ENCODE assay signal across 19 cellular contexts in the genomic region with DNA sequence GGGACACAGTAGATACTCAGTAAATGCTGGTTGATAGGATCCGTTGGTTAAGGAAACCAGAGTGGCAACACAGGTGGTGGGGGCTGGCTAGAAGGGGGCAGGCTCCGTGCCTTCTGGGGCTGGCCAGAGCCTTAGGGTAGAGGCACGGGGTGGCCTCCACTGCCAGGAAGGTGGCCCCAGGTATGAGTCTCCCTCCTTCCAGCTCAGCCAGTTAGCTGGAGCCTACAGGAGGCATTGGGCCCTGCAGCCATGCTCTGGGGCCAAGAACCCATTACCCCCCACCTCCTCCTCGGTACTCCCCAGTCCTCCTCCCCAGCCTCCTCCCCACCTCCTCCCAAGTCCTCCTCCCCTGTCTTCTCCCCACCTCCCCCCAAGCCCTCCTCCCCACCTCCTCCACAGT. TPM values are rescaled to one million over a fixed set of nuclear protein-coding genes. Genes with fewer than 3 reads are reported as not detected.
DNase-seq lines count a peak whose midpoint lies in the region; ATAC-seq, FAIRE-seq and TF ChIP-seq lines count a peak whose summit lies in the region.
"Had no signal": no experiment of that assay in that cellular context is flagged by ENCODE, and none has a peak within 500 bp of the region (broad histone marks: within the 10 kb centered on the region; RNA-seq: fewer than 3 reads in every experiment).

No MANE protein-coding gene starts in this region.

- H3K27ac ChIP-seq in HEK293 (ENCODE audit: extremely low read depth, low read depth, low read length), result no peak overlapping the region
- H3K27ac ChIP-seq in kidney (ENCODE audit: low read depth in 2 of 2, low read length in 2 of 2), result peak overlapping the region; percentile 9 to 38
- peak overlapping the region; percentile 95 for H3K27ac ChIP-seq in smooth muscle cell (ENCODE audit: low read depth)
- H3K27ac ChIP-seq: neutrophil had no signal

- H3K36me3 Mint-ChIP-seq in activated B cell treated with CpG ODN at 0.5 μM for 24 hours (ENCODE audit: low read depth), result peaks cover 32% of the 10 kb centered on the region
- no peaks in the 10 kb centered on the region for H3K36me3 Mint-ChIP-seq in activated CD4-positive, alpha-beta memory T cell treated with anti-CD3 and anti-CD28 coated beads, Interleukin-2, amount 10 ng/mL, durations not matched to agents 7 days and 5 days (ENCODE audit: low read depth)

- intact Hi-C loops in activated B cell treated with CpG ODN at 0.5 μM for 24 hours (cut with micrococcal nuclease) (no loop called here), kidney (cut with DNase I) (no loop called here)

- peaks cover 7% of the 10 kb centered on the region for H3F3A ChIP-seq in smooth muscle cell (ENCODE audit: low read depth)

- no peaks in the 10 kb centered on the region for H3K27me3 Mint-ChIP-seq in activated B cell treated with CpG ODN at 0.5 μM for 24 hours
- peaks cover 1% of the 10 kb centered on the region for H3K27me3 Mint-ChIP-seq in activated CD4-positive, alpha-beta memory T cell treated with anti-CD3 and anti-CD28 coated beads, Interleukin-2, amount 10 ng/mL, durations not matched to agents 7 days and 5 days

- POLR2A ChIA-PET in HEK293 (lab: Yijun Ruan, JAX), result interaction anchor here (0.5 to 1.2 kb wide), 3 partner anchors 28 to 513 kb away, joined by 3 to 6 read pairs (median 3); partner anchors contain the start of gene CXXC5
- POLR2A ChIA-PET in activated B cell treated with CpG ODN at 0.5 μM for 24 hours (lab: Charles Lee), result interaction anchor here (1.5 kb wide), 1 partner anchor 8 kb away, joined by 4 read pairs; no protein-coding TSS in a partner anchor
- POLR2A ChIA-PET in activated CD4-positive, alpha-beta memory T cell treated with anti-CD3 and anti-CD28 coated beads, Interleukin-2, amount 10 ng/mL, durations not matched to agents 7 days and 5 days (lab: Charles Lee), result interaction anchor here (0.7 kb wide), 1 partner anchor 9 kb away, joined by 4 read pairs; no protein-coding TSS in a partner anchor

- H3K9ac ChIP-seq in kidney (ENCODE audit: low read length in 2 of 2) (no peak overlapping the region), smooth muscle cell (ENCODE audit: low read depth) (no peak overlapping the region)

- H3K4me3 Mint-ChIP-seq in activated B cell treated with CpG ODN at 0.5 μM for 24 hours, result no peak overlapping the region
- no peak overlapping the region for H3K4me3 Mint-ChIP-seq in activated CD4-positive, alpha-beta memory T cell treated with anti-CD3 and anti-CD28 coated beads, Interleukin-2, amount 10 ng/mL, durations not matched to agents 7 days and 5 days
- H3K4me3 Mint-ChIP-seq: mesothelial cell of epicardium had no signal

- no peaks in the 10 kb centered on the region for H3K4me1 ChIP-seq in HEK293 (ENCODE audit: control insufficient read depth, insufficient read depth, low read length)
- H3K4me1 ChIP-seq in kidney (ENCODE audit: control insufficient read depth in 1 of 2, insufficient read depth in 1 of 2, low read depth in 1 of 2, low read length in 2 of 2), result peaks cover 29 to 52% of the 10 kb centered on the region in 2 donors
- H3K4me1 ChIP-seq in smooth muscle cell (ENCODE audit: low read depth), result peaks cover 31% of the 10 kb centered on the region

- H3K36me3 ChIP-seq in HEK293 (ENCODE audit: control insufficient read depth in 2 of 2, insufficient read depth in 1 of 2, low read length in 2 of 2) (peaks cover 0 to 2% of the 10 kb centered on the region in 2 experiments; a peak in 1 of 3 replicates), kidney (ENCODE audit: control insufficient read depth in 1 of 2, insufficient read depth in 2 of 2, low read length in 2 of 2) (peaks cover 7 to 13% of the 10 kb centered on the region in 2 donors), smooth muscle cell (ENCODE audit: low read depth) (no peaks in the 10 kb centered on the region)
- H3K36me3 ChIP-seq: neutrophil, transverse colon had no signal

- CTCF ChIA-PET in HEK293 (lab: Yijun Ruan, JAX) (interaction anchor here (0.6 to 0.7 kb wide), 2 partner anchors 34 to 90 kb away, joined by 3 read pairs; no protein-coding TSS in a partner anchor), activated B cell treated with CpG ODN at 0.5 μM for 24 hours (lab: Charles Lee) (interaction anchor here (1.4 kb wide), 1 partner anchor 16 kb away, joined by 3 read pairs; no protein-coding TSS in a partner anchor)
- CTCF ChIA-PET in activated CD4-positive, alpha-beta memory T cell treated with anti-CD3 and anti-CD28 coated beads, Interleukin-2, amount 10 ng/mL, durations not matched to agents 7 days and 5 days (lab: Charles Lee), result interaction anchor here (1.0 to 1.6 kb wide), 2 partner anchors 42 to 90 kb away, joined by 3 to 4 read pairs; no protein-coding TSS in a partner anchor

- H3K27me3 ChIP-seq in smooth muscle cell (ENCODE audit: low read depth), result no peaks in the 10 kb centered on the region
- H3K27me3 ChIP-seq: transverse colon had no signal

- no peak for ATAC-seq in activated B cell treated with CpG ODN at 0.5 μM for 24 hours (ENCODE audit: low read depth)

- H3K4me2 ChIP-seq in smooth muscle cell, result no peak overlapping the region

- H2AFZ ChIP-seq in smooth muscle cell (ENCODE audit: low read depth), result no peak overlapping the region

- H3K79me2 ChIP-seq in smooth muscle cell (ENCODE audit: low read depth), result peaks cover 94% of the 10 kb centered on the region

- DNase-seq in activated B cell treated with CpG ODN at 0.5 μM for 24 hours (no peak), kidney (peak; percentile 63), smooth muscle cell (lab: John Stamatoyannopoulos, UW; ENCODE audit: unreplicated experiment) (no peak), NCI-H146 treated with DMSO at 0.1 percent for 48 hours (lab: John Stamatoyannopoulos, UW; ENCODE audit: unreplicated experiment) (no peak), germinal center (ENCODE audit: low spot score) (no peak), Kasumi-1 (lab: John Stamatoyannopoulos, UW) (no peak)
- DNase-seq in activated CD4-positive, alpha-beta memory T cell treated with anti-CD3 and anti-CD28 coated beads, Interleukin-2, amount 10 ng/mL, durations not matched to agents 7 days and 5 days, result no peak
- DNase-seq: activated naive CD4-positive, alpha-beta T cell treated with Interleukin-2 at 50 U/mL for 16 hours; AML-193; MV-4-11; NCI-H2029 treated with DMSO at 0.1 percent for 48 hours; NCI-H510A; SIG-M5; stimulated activated CD4-positive, alpha-beta T cell treated with anti-CD3 and anti-CD28 coated beads, Interleukin-4, amount 100 ng/mL, for 24 hours; transverse colon had no signal

- TF ChIP-seq CTCF in HEK293 (tag by site-specific recombination; IDR thresholded peaks at IDR 0.05) (no peak), activated B cell treated with CpG ODN at 0.5 μM for 24 hours (IDR thresholded peaks at IDR 0.05) (no peak), kidney (IDR thresholded peaks at IDR 0.05; ENCODE audit: borderline replicate concordance, extremely low read depth, insufficient read depth) (no peak), smooth muscle cell (IDR thresholded peaks at IDR 0.05; ENCODE audit: borderline replicate concordance, insufficient read depth, poor library complexity, severe bottlenecking) (no peak)

- no peaks in the 10 kb centered on the region for H3K9me3 ChIP-seq in HEK293 (ENCODE audit: control insufficient read depth, insufficient read depth, low read depth, low read length)
- no peaks in the 10 kb centered on the region for H3K9me3 ChIP-seq in kidney (ENCODE audit: control insufficient read depth in 1 of 2, low read length in 2 of 2)
- no peaks in the 10 kb centered on the region for H3K9me3 ChIP-seq in smooth muscle cell (replicated peaks; ENCODE audit: low read depth)
- H3K9me3 ChIP-seq: neutrophil, transverse colon had no signal

- H3K4me1 Mint-ChIP-seq in activated B cell treated with CpG ODN at 0.5 μM for 24 hours, result peaks cover 66% of the 10 kb centered on the region
- no peaks in the 10 kb centered on the region for H3K4me1 Mint-ChIP-seq in activated CD4-positive, alpha-beta memory T cell treated with anti-CD3 and anti-CD28 coated beads, Interleukin-2, amount 10 ng/mL, durations not matched to agents 7 days and 5 days

- no peak for FAIRE-seq in kidney (lab: Jason Lieb, UNC)
- FAIRE-seq: keratinocyte had no signal

- WGBS in smooth muscle cell (ENCODE audit: low lambda C conversion rate), result 96% methylated on average over 3 of the region's 4 CpGs

- H3K4me3 ChIP-seq in HEK293 (ENCODE audit: low read depth, low read length), result no peak overlapping the region
- H3K4me3 ChIP-seq in kidney (ENCODE audit: low read length in 2 of 2), result no peak overlapping the region
- H3K4me3 ChIP-seq in smooth muscle cell, result no peak overlapping the region
- H3K4me3 ChIP-seq: transverse colon had no signal

- H4K20me1 ChIP-seq in smooth muscle cell (ENCODE audit: low read depth), result peaks cover 96% of the 10 kb centered on the region

- H3K27ac Mint-ChIP-seq in activated B cell treated with CpG ODN at 0.5 μM for 24 hours, result peak overlapping the region; percentile 54
- H3K27ac Mint-ChIP-seq in activated CD4-positive, alpha-beta memory T cell treated with anti-CD3 and anti-CD28 coated beads, Interleukin-2, amount 10 ng/mL, durations not matched to agents 7 days and 5 days, result no peak overlapping the region

- no peaks in the 10 kb centered on the region for H3K9me3 Mint-ChIP-seq in activated B cell treated with CpG ODN at 0.5 μM for 24 hours
- no peaks in the 10 kb centered on the region for H3K9me3 Mint-ChIP-seq in activated CD4-positive, alpha-beta memory T cell treated with anti-CD3 and anti-CD28 coated beads, Interleukin-2, amount 10 ng/mL, durations not matched to agents 7 days and 5 days
- H3K9me3 Mint-ChIP-seq: mesothelial cell of epicardium had no signal

TF ChIP-seq in HEK293, 187 proteins besides CTCF, POLR2A, EP300 and RAD21:
- no peak for TF ChIP-seq ZNF426 (tag by site-specific recombination; IDR thresholded peaks at IDR 0.05)
- peak; percentile 38; the same call in 1 of the 2 replicates for TF ChIP-seq WT1 (tag by site-specific recombination; IDR thresholded peaks at IDR 0.05)
- TF ChIP-seq ZNF704 (tag by site-specific recombination; IDR thresholded peaks at IDR 0.05), result no peak

RNA-seq across cellular contexts. Expression of gene CXXC5, which starts 27.7 kb away (rescaled TPM):
- total RNA-seq in activated B cell treated with CpG ODN at 0.5 μM for 24 hours (94.9 and 115 TPM in 2 replicates), kidney (122 TPM), smooth muscle cell (85.5 and 103 TPM in 2 replicates)
- polyA plus RNA-seq in kidney (ENCODE audit: insufficient read depth, low read depth, low replicate concordance) (116 TPM), smooth muscle cell (139 and 175 TPM in 2 replicates)
- 1 to 10 TPM; 1.4 to 1.7 TPM for total RNA-seq in activated CD4-positive, alpha-beta memory T cell treated with anti-CD3 and anti-CD28 coated beads, Interleukin-2, amount 10 ng/mL, durations not matched to agents 7 days and 5 days

Comparison
In these comparisons a context has a peak if more than half of its experiments do, and no peak if none do; other contexts are left out.
1. RNA of gene CXXC5, which starts 27.7 kb away (total RNA-seq): 122 TPM in kidney (single experiment), 94.9 to 115 TPM in activated B cell treated with CpG ODN at 0.5 μM for 24 hours and 85.5 to 103 TPM in smooth muscle cell; 1.4 to 1.7 TPM in activated CD4-positive, alpha-beta memory T cell treated with anti-CD3 and anti-CD28 coated beads, Interleukin-2, amount 10 ng/mL, durations not matched to agents 7 days and 5 days; every median in the first group is over 10 times any median in the second.